Comparison of ENCODE assay signal across 8 cellular contexts in genomic region chr10:35378547-35379210, GRCh38. TPM values are rescaled to one million over a fixed set of nuclear protein-coding genes. Genes with fewer than 3 reads are reported as not detected.
A peak's percentile ranks its signal among the peaks of the same experiment; 100 is the strongest.
DNase-seq lines count a peak whose midpoint lies in the region; ATAC-seq, FAIRE-seq and TF ChIP-seq lines count a peak whose summit lies in the region.

No MANE protein-coding gene starts in this region.

- H3K36me3 ChIP-seq in HUES48 (ENCODE audit: control insufficient read depth, insufficient read depth, low read length) (no peaks in the 10 kb centered on the region), endothelial cell of umbilical vein (ENCODE audit: control insufficient read depth in 2 of 2, extremely low read depth in 1 of 2, insufficient read depth in 2 of 2, low read length in 2 of 2) (no peaks in the 10 kb centered on the region)

- no peaks in the 10 kb centered on the region for H4K20me1 ChIP-seq in endothelial cell of umbilical vein (replicated peaks; ENCODE audit: control insufficient read depth, extremely low read depth, insufficient read depth, low read length)

- TF ChIP-seq CTCF in endothelial cell of umbilical vein (IDR thresholded peaks at IDR 0.05; ENCODE audit: extremely low read depth in 1 of 2, insufficient read depth in 1 of 2, low read depth in 1 of 2, low read length in 2 of 2), result no peak

- dilution Hi-C loops in endothelial cell of umbilical vein (cut with MboI; ENCODE audit: extremely low pct_ligation_motif_present, low sequenced_read_pairs), result no loop called here

- TSS peak; percentile 66 for BruUV-seq in endothelial cell of umbilical vein (replicated peaks; lab: Mats Ljungman, UMichigan)

- H3K27me3 ChIP-seq in HUES48 (ENCODE audit: control insufficient read depth, insufficient read depth, low read length) (no peaks in the 10 kb centered on the region), endothelial cell of umbilical vein (ENCODE audit: control insufficient read depth in 2 of 2, insufficient read depth in 2 of 2, low read length in 2 of 2) (no peaks in the 10 kb centered on the region)

- CTCF ChIA-PET in endothelial cell of umbilical vein (lab: Charles Lee), result interaction anchor here (0.7 to 2.6 kb wide), 19 partner anchors 11 to 1401 kb away, joined by 3 to 17 read pairs (median 4); no protein-coding TSS in a partner anchor

- no peak for TF ChIP-seq POLR2A in endothelial cell of umbilical vein (IDR thresholded peaks at IDR 0.05; ENCODE audit: low read depth, low read length)

- peak; percentile 64 for FAIRE-seq in endothelial cell of umbilical vein (lab: Jason Lieb, UNC)

- POLR2A ChIA-PET in endothelial cell of umbilical vein (lab: Charles Lee), result interaction anchor here (1.0 to 2.6 kb wide), 5 partner anchors 9 to 183 kb away, joined by 3 to 10 read pairs (median 3); no protein-coding TSS in a partner anchor

- H3K27ac ChIP-seq in HUES48 (ENCODE audit: low read depth, low read length), result peak overlapping the region; percentile 3
- peak overlapping the region; percentile 97 for H3K27ac ChIP-seq in endothelial cell of umbilical vein (ENCODE audit: insufficient read depth, low read depth, low read length)
- peak overlapping the region; percentile 55 for H3K27ac ChIP-seq in substantia nigra (ENCODE audit: low read depth, low read length, poor library complexity, severe bottlenecking)

- peak; percentile 78 to 91 for ATAC-seq in activated naive CD4-positive, alpha-beta T cell treated with anti-CD3 and anti-CD28 coated beads, Interleukin-2, amount 50 U/mL, for 72 hours

- no peaks in the 10 kb centered on the region for H3K36me3 Mint-ChIP-seq in activated naive CD4-positive, alpha-beta T cell treated with anti-CD3 and anti-CD28 coated beads, Interleukin-2, amount 50 U/mL, for 72 hours

- H3K4me1 ChIP-seq in HUES48 (ENCODE audit: control insufficient read depth, insufficient read depth, low read length) (peaks cover 30% of the 10 kb centered on the region), endothelial cell of umbilical vein (ENCODE audit: control insufficient read depth, extremely low read depth, insufficient read depth, low read length) (peaks cover 58% of the 10 kb centered on the region)

- no peak overlapping the region; the same call in 1 of the 2 replicates for H3K9ac ChIP-seq in HUES48 (ENCODE audit: low read depth, low read length)
- H3K9ac ChIP-seq in endothelial cell of umbilical vein (replicated peaks; ENCODE audit: extremely low read depth, insufficient read depth, low read length), result peak overlapping the region; percentile 73

- no peaks in the 10 kb centered on the region for H3K9me3 ChIP-seq in HUES48 (ENCODE audit: control insufficient read depth, insufficient read depth, low read length)
- no peaks in the 10 kb centered on the region for H3K9me3 ChIP-seq in endothelial cell of umbilical vein (replicated peaks; ENCODE audit: control insufficient read depth, insufficient read depth, low read length)

- DNase-seq in activated naive CD4-positive, alpha-beta T cell treated with anti-CD3 and anti-CD28 coated beads, Interleukin-2, amount 50 U/mL, for 72 hours (ENCODE audit: low spot score in 2 of 2), result no peak
- no peak for DNase-seq in activated naive CD4-positive, alpha-beta T cell (lab: John Stamatoyannopoulos, UW)
- DNase-seq in endothelial cell of umbilical vein (ENCODE audit: low read depth, low spot score) (peak; percentile 73), substantia nigra (lab: John Stamatoyannopoulos, UW) (no peak), islet precursor cell (no peak), NCI-H146 (lab: John Stamatoyannopoulos, UW) (no peak), NCI-H510A (lab: John Stamatoyannopoulos, UW) (no peak)

- H3K4me2 ChIP-seq in endothelial cell of umbilical vein (ENCODE audit: insufficient read depth, low read length), result peak overlapping the region; percentile 60

- no peaks in the 10 kb centered on the region for H3K9me3 Mint-ChIP-seq in activated naive CD4-positive, alpha-beta T cell treated with anti-CD3 and anti-CD28 coated beads, Interleukin-2, amount 50 U/mL, for 72 hours

- intact Hi-C loops in endothelial cell of umbilical vein (cut with micrococcal nuclease), result loop anchor here (1.0 to 2.0 kb wide), 7 partner anchors 9 to 258 kb away; no protein-coding TSS in a partner anchor

- H2AFZ ChIP-seq in endothelial cell of umbilical vein (ENCODE audit: low read depth, low read length), result no peak overlapping the region

- H3K27ac Mint-ChIP-seq in activated naive CD4-positive, alpha-beta T cell treated with anti-CD3 and anti-CD28 coated beads, Interleukin-2, amount 50 U/mL, for 72 hours, result peak overlapping the region; percentile 63 to 79

- H3K4me3 ChIP-seq in HUES48 (ENCODE audit: low read depth, low read length) (no peak overlapping the region), endothelial cell of umbilical vein (replicated peaks in 1 of 3; ENCODE audit: insufficient read depth in 1 of 3, low read depth in 1 of 3, low read length in 3 of 3) (peak overlapping the region in 1 of 3 experiments; percentile 9)

- H3K9me1 ChIP-seq in endothelial cell of umbilical vein (replicated peaks; ENCODE audit: control insufficient read depth, extremely low read depth, insufficient read depth, low read length), result no peaks in the 10 kb centered on the region

- H3K79me2 ChIP-seq in endothelial cell of umbilical vein (ENCODE audit: control insufficient read depth, insufficient read depth, low read length), result peaks cover 82% of the 10 kb centered on the region

TF ChIP-seq in endothelial cell of umbilical vein, 7 proteins besides CTCF, POLR2A, EP300 and RAD21:
- no peak for TF ChIP-seq FOS (IDR thresholded peaks at IDR 0.05; ENCODE audit: borderline replicate concordance, insufficient read depth, low read length)
- TF ChIP-seq, protein P1, sequence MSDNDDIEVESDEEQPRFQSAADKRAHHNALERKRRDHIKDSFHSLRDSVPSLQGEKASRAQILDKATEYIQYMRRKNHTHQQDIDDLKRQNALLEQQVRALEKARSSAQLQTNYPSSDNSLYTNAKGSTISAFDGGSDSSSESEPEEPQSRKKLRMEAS (IDR thresholded peaks at IDR 0.05; ENCODE audit: insufficient read depth, insufficient read length), result no peak
- no peak for TF ChIP-seq MYC (IDR thresholded peaks at IDR 0.05; ENCODE audit: low read depth, low read length)
- TF ChIP-seq GATA2 (IDR thresholded peaks at IDR 0.05; ENCODE audit: insufficient read depth, insufficient read length, low read depth, low read length), result no peak
- TF ChIP-seq JUN (IDR thresholded peaks at IDR 0.05; ENCODE audit: borderline replicate concordance, insufficient read depth, insufficient read length, low read depth), result no peak
- TF ChIP-seq POLR2AphosphoS5 (IDR thresholded peaks at IDR 0.05; ENCODE audit: insufficient read depth, low read depth, low read length), result peak; percentile 25
- no peak for TF ChIP-seq EZH2 (IDR thresholded peaks at IDR 0.05; ENCODE audit: borderline replicate concordance, low read depth, low read length, severe bottlenecking)

RNA-seq across cellular contexts. Expression of gene CCNY, which starts 42.4 kb away (rescaled TPM):
- 10 to 100 TPM; 31.4 to 44.2 TPM for total RNA-seq in activated naive CD4-positive, alpha-beta T cell treated with anti-CD3 and anti-CD28 coated beads, Interleukin-2, amount 50 U/mL, for 72 hours
- 99.3 and 107 TPM in 2 replicates for total RNA-seq in endothelial cell of umbilical vein
- 38.9 and 61.5 TPM in 2 replicates for polyA plus RNA-seq in endothelial cell of umbilical vein
- polyA plus RNA-seq in endothelial cell of umbilical vein (2011; cell fraction: cytosol; rRNA removed), result 43.8 and 59.1 TPM in 2 replicates
- 34.9 and 37.5 TPM in 2 replicates for polyA plus RNA-seq in endothelial cell of umbilical vein (2011; cell fraction: nucleus; rRNA removed)
- polyA plus RNA-seq in endothelial cell of umbilical vein (2012), result 110 and 111 TPM in 2 replicates
- polyA minus RNA-seq in endothelial cell of umbilical vein, result 181 and 235 TPM in 2 replicates
- polyA minus RNA-seq in endothelial cell of umbilical vein (2011; cell fraction: cytosol; rRNA and poly(A)+ RNA removed), result 12.6 TPM
- polyA minus RNA-seq in endothelial cell of umbilical vein (2011; cell fraction: nucleus; rRNA and poly(A)+ RNA removed), result 37.8 and 59.1 TPM in 2 replicates

Comparison
In these comparisons a context has a peak if more than half of its experiments do, and no peak if none do; other contexts are left out.
1. H3K27ac ChIP-seq: peak in every context shown above with its lines; median percentile 97 in endothelial cell of umbilical vein; 55 in substantia nigra; 3 in HUES48.